9 cellular contexts compared by ENCODE assay signal in the genomic region with DNA sequence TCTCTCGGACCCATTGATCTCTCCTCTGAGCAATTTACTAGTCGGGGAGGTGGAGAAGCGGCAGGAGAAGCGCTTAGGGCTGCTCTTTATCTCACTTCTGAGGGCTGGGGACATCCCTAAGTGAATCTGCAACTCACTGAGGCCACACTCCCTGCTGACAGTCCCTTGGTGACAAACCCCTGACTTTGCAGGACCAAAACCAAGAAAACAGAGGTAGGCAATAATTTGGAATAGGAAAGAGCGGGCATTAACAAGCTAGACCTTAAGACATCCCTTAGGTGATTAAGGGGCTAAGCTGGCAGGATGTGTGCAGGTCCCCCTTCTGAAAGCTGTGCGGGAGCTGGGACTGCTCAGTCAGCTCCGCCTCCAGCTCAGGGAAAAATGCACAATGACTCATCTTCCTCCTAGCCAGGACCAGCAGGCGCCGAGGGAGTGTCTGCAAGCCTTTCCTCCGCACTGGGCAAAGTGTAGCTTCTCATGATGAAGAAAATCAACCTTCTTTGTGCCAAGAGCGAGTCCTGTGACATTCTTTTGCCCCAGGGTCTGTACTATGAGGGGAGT.
DNase-seq lines count a peak whose midpoint lies in the region; TF ChIP-seq lines count a peak whose summit lies in the region.
"Had no signal": no experiment of that assay in that cellular context is flagged by ENCODE, and none has a peak within 500 bp of the region (broad histone marks: within the 10 kb centered on the region; RNA-seq: fewer than 3 reads in every experiment).

No MANE protein-coding gene starts in this region.

- H3K4me1 ChIP-seq in OCI-LY7 (ENCODE audit: insufficient read depth, low read length, poor library complexity, severe bottlenecking) = no peaks in the 10 kb centered on the region

- no peak overlapping the region for H2AFZ ChIP-seq in OCI-LY7 (ENCODE audit: low read length)

- no peaks in the 10 kb centered on the region for H3K36me3 ChIP-seq in OCI-LY7 (ENCODE audit: insufficient read depth, low read length)

- no peaks in the 10 kb centered on the region for H4K20me1 ChIP-seq in OCI-LY7 (ENCODE audit: insufficient read depth, low read length)

- POLR2A ChIA-PET in RWPE1 (lab: Yijun Ruan, JAX; ENCODE audit: low non-redundant PET) = no interaction called here
- POLR2A ChIA-PET in OCI-LY7 (lab: Charles Lee) = no interaction called here

- CTCF ChIA-PET in RWPE1 (lab: Yijun Ruan, JAX) = no interaction called here
- CTCF ChIA-PET in OCI-LY7 (lab: Charles Lee; ENCODE audit: unreplicated experiment) = no interaction called here

- TF ChIP-seq CTCF in RWPE1 (conservative IDR thresholded peaks at IDR 0.05; ENCODE audit: low read depth) (no peak), epithelial cell of esophagus (IDR thresholded peaks at IDR 0.05; ENCODE audit: insufficient read depth, low read depth, low read length, missing control alignments) (no peak), OCI-LY7 (conservative IDR thresholded peaks at IDR 0.05; ENCODE audit: low read length) (no peak)

- intact Hi-C loops in OCI-LY7 (cut with micrococcal nuclease; ENCODE audit: unreplicated experiment) = no loop called here

- H3K27ac ChIP-seq in RWPE1 (peak overlapping the region; percentile 62), OCI-LY7 (ENCODE audit: low read depth, low read length, poor library complexity, severe bottlenecking) (no peak overlapping the region)
- H3K27ac ChIP-seq: SK-N-MC had no signal

- H3K9me3 ChIP-seq in OCI-LY7 (ENCODE audit: low read length) = no peaks in the 10 kb centered on the region

- no peak overlapping the region for H3K4me2 ChIP-seq in OCI-LY7 (ENCODE audit: low read length)

- peak; percentile 72 for DNase-seq in DMS53 treated with DMSO at 0.1 percent for 48 hours (lab: John Stamatoyannopoulos, UW; ENCODE audit: unreplicated experiment)
- peak; percentile 68 for DNase-seq in HT-29 (ENCODE audit: low spot score)
- peak; percentile 72 for DNase-seq in RWPE1 (ENCODE audit: low spot score)
- DNase-seq in epithelial cell of esophagus (ENCODE audit: low read depth) = peak; percentile 86
- DNase-seq in mucosa of gallbladder (ENCODE audit: low spot score) = peak; percentile 85
- no peak for DNase-seq in KG1 (lab: John Stamatoyannopoulos, UW)
- DNase-seq in OCI-LY7 (ENCODE audit: low spot score) = no peak
- no peak for DNase-seq in GF-D8 (lab: John Stamatoyannopoulos, UW)

- H3K9me2 ChIP-seq in OCI-LY7 (ENCODE audit: insufficient read depth, low read length) = no peaks in the 10 kb centered on the region

- H3K4me3 ChIP-seq in epithelial cell of esophagus (ENCODE audit: low read length) (no peak overlapping the region), OCI-LY7 (ENCODE audit: low read depth, low read length, poor library complexity, severe bottlenecking) (no peak overlapping the region)
- H3K4me3 ChIP-seq: SK-N-MC had no signal

- no TSS peak for BruUV-seq in OCI-LY7 (replicated peaks; lab: Mats Ljungman, UMichigan)

- H3K79me2 ChIP-seq in OCI-LY7 (ENCODE audit: insufficient read depth, low read depth, low read length) = no peaks in the 10 kb centered on the region

Comparison
In these comparisons a context has a peak if more than half of its experiments do, and no peak if none do; other contexts are left out.
1. DNase-seq: peak in DMS53 treated with DMSO at 0.1 percent for 48 hours (single experiment), HT-29 (single experiment), RWPE1 (single experiment), epithelial cell of esophagus (single experiment) and mucosa of gallbladder (single experiment); none in KG1 (single experiment), OCI-LY7 (single experiment) and GF-D8 (single experiment).